Comparison of ENCODE assay signal across 8 cellular contexts in genomic region chr9:105656131-105656921, GRCh38. TPM values are rescaled to one million over a fixed set of nuclear protein-coding genes. Genes with fewer than 3 reads are reported as not detected.
DNase-seq lines count a peak whose midpoint lies in the region; ATAC-seq lines count a peak whose summit lies in the region.

No MANE protein-coding gene starts in this region.

- H3K79me2 ChIP-seq in trophoblast cell (ENCODE audit: control insufficient read depth, insufficient read depth, low read length, poor library complexity): no peaks in the 10 kb centered on the region

- no peak overlapping the region for H4K91ac ChIP-seq in trophoblast cell (ENCODE audit: low read depth, low read length)

- intact Hi-C loops in Right ventricle myocardium superior (cut with DNase I): loop anchor here (5.0 kb wide), 1 partner anchor 66 kb away; no protein-coding TSS in a partner anchor

- H3K27ac Mint-ChIP-seq in IgD-negative memory B cell: peak overlapping the region; percentile 10 to 87 (median 70)

- H3K9ac ChIP-seq in trophoblast cell (ENCODE audit: low read length): no peak overlapping the region

- H3K9me3 Mint-ChIP-seq in IgD-negative memory B cell: no peaks in the 10 kb centered on the region
- no peaks in the 10 kb centered on the region for H3K9me3 Mint-ChIP-seq in activated T-cell treated with anti-CD3 and anti-CD28 coated beads, Interleukin-2, amount 50 U/mL, for 4 hours

- H2AK5ac ChIP-seq in trophoblast cell (ENCODE audit: low read length): no peak overlapping the region

- H2BK12ac ChIP-seq in trophoblast cell (ENCODE audit: low read length): no peak overlapping the region

- peak; percentile 76 for ATAC-seq in GM19438 (IDR thresholded peaks at IDR 0.05; ENCODE audit: low read depth, unreplicated experiment)
- ATAC-seq in activated T-cell treated with anti-CD3 and anti-CD28 coated beads, Interleukin-2, amount 50 U/mL, for 4 hours: peak; percentile 54 to 64
- ATAC-seq in Right ventricle myocardium superior (ENCODE audit: poor library complexity): peak; percentile 97

- H2AFZ ChIP-seq in trophoblast cell (ENCODE audit: insufficient read depth, low read length, poor library complexity): peak overlapping the region; percentile 63

- WGBS in trophoblast cell (ENCODE audit: extremely low coverage, insufficient coverage, insufficient read length): no CpG with 5 or more reads among the region's 75 CpGs

- H3K27ac ChIP-seq in trophoblast cell (ENCODE audit: low read depth, low read length): no peak overlapping the region

- no peak overlapping the region for H3K4ac ChIP-seq in trophoblast cell (ENCODE audit: low read depth, low read length)

- H2BK120ac ChIP-seq in trophoblast cell (ENCODE audit: insufficient read depth, low read length, poor library complexity): no peak overlapping the region

- H3K36me3 ChIP-seq in trophoblast cell (ENCODE audit: control insufficient read depth in 1 of 2, insufficient read depth in 2 of 2, low read length in 2 of 2): no peaks in the 10 kb centered on the region

- no peaks in the 10 kb centered on the region for H3K79me1 ChIP-seq in trophoblast cell (ENCODE audit: low read length)

- peaks cover 2% of the 10 kb centered on the region for H3K9me3 ChIP-seq in trophoblast cell (ENCODE audit: insufficient read depth, low read depth, low read length)

- H3K14ac ChIP-seq in trophoblast cell (ENCODE audit: low read length): no peak overlapping the region

- H3K4me3 Mint-ChIP-seq in IgD-negative memory B cell: peak overlapping the region; percentile 87 to 97 (median 93)
- peak overlapping the region; percentile 70 for H3K4me3 Mint-ChIP-seq in activated T-cell treated with anti-CD3 and anti-CD28 coated beads, Interleukin-2, amount 50 U/mL, for 4 hours

- peaks cover 24% of the 10 kb centered on the region for H3K27me3 ChIP-seq in trophoblast cell (ENCODE audit: insufficient read depth, low read length)

- H4K8ac ChIP-seq in trophoblast cell (ENCODE audit: low read depth, low read length): no peak overlapping the region

- H3K36me3 Mint-ChIP-seq in IgD-negative memory B cell: peaks cover 3% of the 10 kb centered on the region
- no peaks in the 10 kb centered on the region for H3K36me3 Mint-ChIP-seq in activated T-cell treated with anti-CD3 and anti-CD28 coated beads, Interleukin-2, amount 50 U/mL, for 4 hours (ENCODE audit: insufficient read depth)

- H3K4me1 Mint-ChIP-seq in IgD-negative memory B cell: peaks cover 18 to 32% (median 19%) of the 10 kb centered on the region in 3 donors
- peaks cover 10% of the 10 kb centered on the region for H3K4me1 Mint-ChIP-seq in activated T-cell treated with anti-CD3 and anti-CD28 coated beads, Interleukin-2, amount 50 U/mL, for 4 hours (ENCODE audit: low read depth)

- peaks cover 4 to 6% of the 10 kb centered on the region in 2 experiments for H3K4me1 ChIP-seq in trophoblast cell (ENCODE audit: control insufficient read depth in 1 of 2, insufficient read depth in 2 of 2, low read length in 2 of 2)

- no peak overlapping the region for H2BK5ac ChIP-seq in trophoblast cell (ENCODE audit: low read depth, low read length, poor library complexity)

- no peak overlapping the region for H3K18ac ChIP-seq in trophoblast cell (ENCODE audit: low read length)

- no peak overlapping the region for H4K12ac ChIP-seq in trophoblast cell (ENCODE audit: low read depth, low read length)

- H3K23ac ChIP-seq in trophoblast cell (ENCODE audit: low read length): no peak overlapping the region

- peak overlapping the region; percentile 79 for H3K4me2 ChIP-seq in trophoblast cell (ENCODE audit: low read length)

- H3K4me3 ChIP-seq in trophoblast cell (ENCODE audit: low read depth, low read length): peak overlapping the region; percentile 50

- DNase-seq in D341Med (ENCODE audit: low spot score) (peak; percentile 81), Right ventricle myocardium superior (peak; percentile 57), trophoblast cell (peak in 1 of 2 donors; percentile 27), SHP77 treated with DMSO at 0.1 percent for 48 hours (lab: John Stamatoyannopoulos, UW) (no peak), RKO (ENCODE audit: low spot score) (no peak)
- no peak for DNase-seq in activated T-cell treated with anti-CD3 and anti-CD28 coated beads, Interleukin-2, amount 50 U/mL, for 4 hours

- H3K27me3 Mint-ChIP-seq in IgD-negative memory B cell: peaks cover 2% of the 10 kb centered on the region
- peaks cover 34% of the 10 kb centered on the region for H3K27me3 Mint-ChIP-seq in activated T-cell treated with anti-CD3 and anti-CD28 coated beads, Interleukin-2, amount 50 U/mL, for 4 hours (ENCODE audit: low read depth)

RNA-seq across cellular contexts. Expression of gene TAL2, which starts 5.9 kb away (rescaled TPM):
- 9.3 TPM for polyA plus RNA-seq in IgD-negative memory B cell
- total RNA-seq in activated T-cell treated with anti-CD3 and anti-CD28 coated beads, Interleukin-2, amount 50 U/mL, for 4 hours: under 1 TPM in 2 of 3 donors, not detected in 1; 0.38 to 0.54 TPM
- 0.59 TPM for total RNA-seq in Right ventricle myocardium superior
- not detected in 2 replicates for polyA plus RNA-seq in trophoblast cell (2013)

RNA-seq across cellular contexts. Expression of gene TMEM38B, which starts 38.0 kb away (rescaled TPM):
- 38.5 TPM for polyA plus RNA-seq in IgD-negative memory B cell
- 10 to 100 TPM; 22.2 to 25.7 (median 22.7) TPM for total RNA-seq in activated T-cell treated with anti-CD3 and anti-CD28 coated beads, Interleukin-2, amount 50 U/mL, for 4 hours
- 69.5 TPM for total RNA-seq in Right ventricle myocardium superior
- polyA plus RNA-seq in trophoblast cell (2013): 7.3 TPM in 2 replicates

Comparison
In these comparisons a context has a peak if more than half of its experiments do, and no peak if none do; other contexts are left out.
1. DNase-seq: peak in D341Med (single experiment) and Right ventricle myocardium superior (single experiment); none in activated T-cell treated with anti-CD3 and anti-CD28 coated beads, Interleukin-2, amount 50 U/mL, for 4 hours (single experiment), SHP77 treated with DMSO at 0.1 percent for 48 hours (single experiment) and RKO (single experiment).
2. Peak in every context shown above with its lines, with median percentiles within 50 percentile points of each other: ATAC-seq.